8 cellular contexts compared by ENCODE assay signal in genomic region chr1:85200367-85200869, GRCh38. TPM values are rescaled to one million over a fixed set of nuclear protein-coding genes. Genes with fewer than 3 reads are reported as not detected.
DNase-seq lines count a peak whose midpoint lies in the region; ATAC-seq and TF ChIP-seq lines count a peak whose summit lies in the region.

No MANE protein-coding gene starts in this region.

- no peak overlapping the region for H3T11ph ChIP-seq in H9 (ENCODE audit: low read length)

- H3K36me3 ChIP-seq in neural progenitor cell = no peaks in the 10 kb centered on the region
- no peaks in the 10 kb centered on the region for H3K36me3 ChIP-seq in upper lobe of right lung

- peaks cover 5% of the 10 kb centered on the region for H3K23me2 ChIP-seq in H9 (ENCODE audit: insufficient read length, low read depth, low read length, poor library complexity, severe bottlenecking)

- no peak overlapping the region for H2BK15ac ChIP-seq in H9 (ENCODE audit: low read depth, low read length)

- H3K18ac ChIP-seq in H9 (ENCODE audit: insufficient read length, low read depth, low read length) = no peak overlapping the region

- H3K27ac Mint-ChIP-seq in H9 = no peak overlapping the region
- no peak overlapping the region for H3K27ac Mint-ChIP-seq in activated CD4-positive, alpha-beta memory T cell treated with anti-CD3 and anti-CD28 coated beads, Interleukin-2, amount 10 ng/mL, durations not matched to agents 7 days and 5 days
- no peak overlapping the region for H3K27ac Mint-ChIP-seq in neural progenitor cell

- H4K8ac ChIP-seq in H9 (replicated peaks; ENCODE audit: insufficient read length, low read depth, low read length) = no peak overlapping the region

- H3F3A ChIP-seq in neural progenitor cell (ENCODE audit: low read depth) = peaks cover 33% of the 10 kb centered on the region

- DNase-seq in H9 = peak; percentile 50
- peak; percentile 28 for DNase-seq in LoVo (ENCODE audit: low spot score)
- peak; percentile 26 for DNase-seq in activated CD4-positive, alpha-beta memory T cell treated with anti-CD3 and anti-CD28 coated beads, Interleukin-2, amount 10 ng/mL, durations not matched to agents 7 days and 5 days
- DNase-seq in fibroblast of mammary gland (ENCODE audit: low read depth) = no peak
- peak; percentile 73 for DNase-seq in neural progenitor cell (ENCODE audit: low spot score)
- DNase-seq in upper lobe of right lung = no peak
- no peak for DNase-seq in NK-92 treated with Interleukin-12 subunit alpha and Interleukin-12 subunit beta, amount 100 ng/mL, for 24 hours (lab: John Stamatoyannopoulos, UW)

- H2BK20ac ChIP-seq in H9 (ENCODE audit: low read depth, low read length, poor library complexity, severe bottlenecking) = no peak overlapping the region

- ATAC-seq in GM18498 (IDR thresholded peaks at IDR 0.05; ENCODE audit: unreplicated experiment) (peak; percentile 47), upper lobe of right lung (peak; percentile 14)

- H2BK120ac ChIP-seq in H9 (ENCODE audit: low read depth, low read length, poor library complexity, severe bottlenecking) = no peak overlapping the region

- peak overlapping the region; percentile 46; the same call in 1 of the 2 replicates for H3K14ac ChIP-seq in H9 (ENCODE audit: insufficient read depth, low read length)

- H3K9me3 ChIP-seq in H9 (ENCODE audit: control insufficient read depth, low read depth, low read length) = no peaks in the 10 kb centered on the region
- no peaks in the 10 kb centered on the region for H3K9me3 ChIP-seq in neural progenitor cell (ENCODE audit: low read depth)
- no peaks in the 10 kb centered on the region for H3K9me3 ChIP-seq in upper lobe of right lung

- H4K20me1 ChIP-seq in H9 (ENCODE audit: control insufficient read depth, insufficient read depth, insufficient read length) = no peaks in the 10 kb centered on the region
- H4K20me1 ChIP-seq in neural progenitor cell (ENCODE audit: low read depth) = peaks cover 16% of the 10 kb centered on the region

- no peak overlapping the region for H2BK5ac ChIP-seq in H9 (ENCODE audit: insufficient read length, low read length)

- H3K9ac ChIP-seq in H9 (ENCODE audit: extremely low read depth, insufficient read length, low read length) = peak overlapping the region; percentile 55
- H3K9ac ChIP-seq in neural progenitor cell = peak overlapping the region; percentile 86

- H3K4me1 Mint-ChIP-seq in H9 (peaks cover 45 to 49% of the 10 kb centered on the region in 2 experiments), neural progenitor cell (peaks cover 38% of the 10 kb centered on the region)
- H3K4me1 Mint-ChIP-seq in activated CD4-positive, alpha-beta memory T cell treated with anti-CD3 and anti-CD28 coated beads, Interleukin-2, amount 10 ng/mL, durations not matched to agents 7 days and 5 days = peaks cover 18% of the 10 kb centered on the region

- H3K9me3 Mint-ChIP-seq in H9 = no peaks in the 10 kb centered on the region
- no peaks in the 10 kb centered on the region for H3K9me3 Mint-ChIP-seq in activated CD4-positive, alpha-beta memory T cell treated with anti-CD3 and anti-CD28 coated beads, Interleukin-2, amount 10 ng/mL, durations not matched to agents 7 days and 5 days
- no peaks in the 10 kb centered on the region for H3K9me3 Mint-ChIP-seq in neural progenitor cell

- no peak overlapping the region for H3K4ac ChIP-seq in H9 (ENCODE audit: low read depth, low read length)

- H2BK12ac ChIP-seq in H9 (ENCODE audit: insufficient read length, low read depth, low read length) = no peak overlapping the region

- no CpG with 5 or more reads among the region's 45 CpGs for WGBS in H9 (ENCODE audit: extremely low coverage, insufficient read length, low lambda C conversion rate)

- H2AFZ ChIP-seq in H9 (ENCODE audit: low read length) (no peak overlapping the region), neural progenitor cell (replicated peaks) (peak overlapping the region; percentile 79)

- peak overlapping the region; percentile 97 for H3K4me2 ChIP-seq in H9 (ENCODE audit: insufficient read depth, insufficient read length, low read length)
- peak overlapping the region; percentile 93 for H3K4me2 ChIP-seq in neural progenitor cell

- peak overlapping the region; percentile 70 for H3K4me3 ChIP-seq in fibroblast of mammary gland (ENCODE audit: control insufficient read depth, low read depth, low read length)
- H3K4me3 ChIP-seq in neural progenitor cell = peak overlapping the region; percentile 80
- peak overlapping the region; percentile 84 for H3K4me3 ChIP-seq in upper lobe of right lung

- no peak overlapping the region for H3K27ac ChIP-seq in H9 (ENCODE audit: insufficient read length, low read depth, low read length)
- peak overlapping the region; percentile 96 for H3K27ac ChIP-seq in neural progenitor cell
- peak overlapping the region; percentile 95 for H3K27ac ChIP-seq in upper lobe of right lung

- no peaks in the 10 kb centered on the region for H3K27me3 ChIP-seq in H9 (ENCODE audit: insufficient read depth, low read length)
- H3K27me3 ChIP-seq in neural progenitor cell = peaks cover 14% of the 10 kb centered on the region
- H3K27me3 ChIP-seq in upper lobe of right lung = no peaks in the 10 kb centered on the region

- no peak overlapping the region for H4K91ac ChIP-seq in H9 (ENCODE audit: insufficient read length, low read depth, low read length)

- POLR2A ChIA-PET in activated CD4-positive, alpha-beta memory T cell treated with anti-CD3 and anti-CD28 coated beads, Interleukin-2, amount 10 ng/mL, durations not matched to agents 7 days and 5 days (lab: Charles Lee) = interaction anchor here (0.7 to 2.1 kb wide), 6 partner anchors 17 to 241 kb away, joined by 3 to 9 read pairs (median 5); partner anchors contain the start of gene C1orf52

- H3K79me2 ChIP-seq in H9 (ENCODE audit: insufficient read depth, low read length) (peaks cover 5% of the 10 kb centered on the region; the same call in 1 of the 2 replicates), neural progenitor cell (ENCODE audit: low read depth) (peaks cover 41% of the 10 kb centered on the region)

- no peak overlapping the region for H3K23ac ChIP-seq in H9 (ENCODE audit: insufficient read length, low read depth, low read length)

- CTCF ChIA-PET in activated CD4-positive, alpha-beta memory T cell treated with anti-CD3 and anti-CD28 coated beads, Interleukin-2, amount 10 ng/mL, durations not matched to agents 7 days and 5 days (lab: Charles Lee) = interaction anchor here (0.7 kb wide), 1 partner anchor 59 kb away, joined by 3 read pairs; the partner anchor contains the start of gene C1orf52

- H3K4me3 Mint-ChIP-seq in H9 = peak overlapping the region; percentile 88 to 92
- peak overlapping the region; percentile 40 for H3K4me3 Mint-ChIP-seq in activated CD4-positive, alpha-beta memory T cell treated with anti-CD3 and anti-CD28 coated beads, Interleukin-2, amount 10 ng/mL, durations not matched to agents 7 days and 5 days
- peak overlapping the region; percentile 96 for H3K4me3 Mint-ChIP-seq in neural progenitor cell

- intact Hi-C loops in upper lobe of right lung (cut with DNase I) = no loop called here

- TF ChIP-seq CTCF in H9 (conservative IDR thresholded peaks at IDR 0.05) (no peak), fibroblast of mammary gland (conservative IDR thresholded peaks at IDR 0.05; ENCODE audit: control insufficient read depth, insufficient read depth, low read depth, low read length) (no peak), neural progenitor cell (IDR thresholded peaks at IDR 0.05) (no peak), upper lobe of right lung (IDR thresholded peaks at IDR 0.05) (no peak)

- H3K4me1 ChIP-seq in H9 (ENCODE audit: insufficient read depth, low read length) (no peaks in the 10 kb centered on the region), neural progenitor cell (peaks cover 22% of the 10 kb centered on the region), upper lobe of right lung (peaks cover 4% of the 10 kb centered on the region)

- H3K27me3 Mint-ChIP-seq in H9 (ENCODE audit: low read depth) = no peaks in the 10 kb centered on the region
- H3K27me3 Mint-ChIP-seq in activated CD4-positive, alpha-beta memory T cell treated with anti-CD3 and anti-CD28 coated beads, Interleukin-2, amount 10 ng/mL, durations not matched to agents 7 days and 5 days = peaks cover 27% of the 10 kb centered on the region
- H3K27me3 Mint-ChIP-seq in neural progenitor cell (ENCODE audit: insufficient read depth, low read depth) = peaks cover 10% of the 10 kb centered on the region

- no peak overlapping the region for H4K5ac ChIP-seq in H9 (ENCODE audit: insufficient read length, low read depth, low read length)

- H3K36me3 Mint-ChIP-seq in H9 (ENCODE audit: insufficient read depth in 1 of 3, low read depth in 3 of 3) (peaks cover 0 to 4% (median 2%) of the 10 kb centered on the region in 3 experiments; a peak in 3 of 7 replicates), neural progenitor cell (no peaks in the 10 kb centered on the region)
- H3K36me3 Mint-ChIP-seq in activated CD4-positive, alpha-beta memory T cell treated with anti-CD3 and anti-CD28 coated beads, Interleukin-2, amount 10 ng/mL, durations not matched to agents 7 days and 5 days (ENCODE audit: low read depth) = no peaks in the 10 kb centered on the region

- no peak overlapping the region for H2AK5ac ChIP-seq in H9 (ENCODE audit: insufficient read length, low read length)

- no peak overlapping the region for H3K56ac ChIP-seq in H9 (ENCODE audit: insufficient read length, low read depth, low read length)

- no peaks in the 10 kb centered on the region for H3K79me1 ChIP-seq in H9 (ENCODE audit: insufficient read depth, low read depth, low read length, poor library complexity, severe bottlenecking)

RNA-seq across cellular contexts. Expression of gene SYDE2, which starts 0.4 kb away (rescaled TPM):
- 12.1 and 12.4 TPM in 2 replicates for total RNA-seq in H9 (2021)
- total RNA-seq in activated CD4-positive, alpha-beta memory T cell treated with anti-CD3 and anti-CD28 coated beads, Interleukin-2, amount 10 ng/mL, durations not matched to agents 7 days and 5 days = under 1 TPM; 0.58 to 0.81 TPM
- total RNA-seq in neural progenitor cell (ENCODE audit: low replicate concordance) = 10.9 and 12.0 TPM in 2 replicates
- 23.8 TPM for total RNA-seq in upper lobe of right lung

RNA-seq across cellular contexts. Expression of gene C1orf52, which starts 59.0 kb away (rescaled TPM):
- total RNA-seq in H9 (2021) = 45.1 and 48.2 TPM in 2 replicates
- total RNA-seq in activated CD4-positive, alpha-beta memory T cell treated with anti-CD3 and anti-CD28 coated beads, Interleukin-2, amount 10 ng/mL, durations not matched to agents 7 days and 5 days = 10 to 100 TPM; 21.4 to 22.6 TPM
- total RNA-seq in neural progenitor cell (ENCODE audit: low replicate concordance) = 33.2 and 55.8 TPM in 2 replicates
- total RNA-seq in upper lobe of right lung = 22.5 TPM

Comparison
In these comparisons a context has a peak if more than half of its experiments do, and no peak if none do; other contexts are left out.
1. DNase-seq: peak in H9 (single experiment), LoVo (single experiment), activated CD4-positive, alpha-beta memory T cell treated with anti-CD3 and anti-CD28 coated beads, Interleukin-2, amount 10 ng/mL, durations not matched to agents 7 days and 5 days (single experiment) and neural progenitor cell (single experiment); none in fibroblast of mammary gland (single experiment), upper lobe of right lung (single experiment) and NK-92 treated with Interleukin-12 subunit alpha and Interleukin-12 subunit beta, amount 100 ng/mL, for 24 hours (single experiment).
2. H3K4me3 Mint-ChIP-seq: peak in every context shown above with its lines; median percentile 96 in neural progenitor cell; 90 in H9; 40 in activated CD4-positive, alpha-beta memory T cell treated with anti-CD3 and anti-CD28 coated beads, Interleukin-2, amount 10 ng/mL, durations not matched to agents 7 days and 5 days.
3. Peak in every context shown above with its lines, with median percentiles within 50 percentile points of each other: H3K4me3 ChIP-seq.